Comparison of ENCODE assay signal across 8 cellular contexts in the genomic region with DNA sequence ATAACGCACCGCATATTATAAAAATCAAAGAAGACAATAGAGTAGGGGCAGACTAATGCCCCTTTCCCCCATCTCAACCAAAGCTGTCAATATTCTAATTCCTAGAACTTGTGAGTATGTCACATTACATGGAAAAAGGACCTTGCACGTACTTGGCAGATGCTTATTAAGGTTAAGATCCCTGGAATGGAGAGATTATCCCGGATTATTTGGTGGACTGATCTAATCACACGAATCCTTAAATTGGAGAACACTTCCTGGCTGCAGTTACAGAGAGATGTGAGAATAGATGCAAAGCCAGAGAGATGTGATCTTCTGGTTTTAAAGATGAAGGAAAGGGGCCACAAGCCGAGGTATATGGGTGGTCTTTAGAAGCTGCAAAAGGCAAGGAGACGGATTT.
"Had no signal": no experiment of that assay in that cellular context is flagged by ENCODE, and none has a peak within 500 bp of the region (broad histone marks: within the 10 kb centered on the region; RNA-seq: fewer than 3 reads in every experiment).

No MANE protein-coding gene starts in this region.

- DNase-seq: GM23248, H9, HCEC 1CT, IMR-90 had no signal

- H3K27ac ChIP-seq: GM23248 had no signal

- H3K27ac Mint-ChIP-seq: H9 had no signal

- H3K9ac ChIP-seq: GM23248 had no signal

- H3K4me3 Mint-ChIP-seq: H9 had no signal

- H3K9me3 Mint-ChIP-seq: H9 had no signal

- H3K4me1 Mint-ChIP-seq: H9 had no signal

- FAIRE-seq: H1, H54, HTR-8/SVneo, K562 had no signal

- H3K4me3 ChIP-seq: GM23248, K562 had no signal
